In genomic region chr5:111697881-111698757, GRCh38 we compare ENCODE assay signal across 1 cellular context.
TF ChIP-seq lines count a peak whose summit lies in the region.

No MANE protein-coding gene starts in this region.

TF ChIP-seq in IMR-90, 13 proteins besides CTCF, POLR2A, EP300 and RAD21:
- no peak for TF ChIP-seq BHLHE40 (IDR thresholded peaks at IDR 0.05; ENCODE audit: low read depth, low read length)
- peak; percentile 41; the same call in 1 of the 2 replicates for TF ChIP-seq CEBPB (IDR thresholded peaks at IDR 0.05; ENCODE audit: low read depth, low read length)
- TF ChIP-seq SMC3 (IDR thresholded peaks at IDR 0.05; ENCODE audit: low read depth, low read length): peak; percentile 31; the same call in 1 of the 2 replicates
- TF ChIP-seq RFX5 (IDR thresholded peaks at IDR 0.05; ENCODE audit: low read depth, low read length): no peak
- no peak for TF ChIP-seq NFE2L2 (IDR thresholded peaks at IDR 0.05; ENCODE audit: low read depth, low read length)
- TF ChIP-seq MXI1 (IDR thresholded peaks at IDR 0.05; ENCODE audit: borderline replicate concordance, low read depth, low read length): no peak
- peak; percentile 54; the same call in 1 of the 2 replicates for TF ChIP-seq FOS (IDR thresholded peaks at IDR 0.05; ENCODE audit: low read depth, low read length)
- TF ChIP-seq RCOR1 (IDR thresholded peaks at IDR 0.05; ENCODE audit: insufficient replicate concordance, low read length): no peak
